ENCODE assay signal across 9 cellular contexts in the genomic region with DNA sequence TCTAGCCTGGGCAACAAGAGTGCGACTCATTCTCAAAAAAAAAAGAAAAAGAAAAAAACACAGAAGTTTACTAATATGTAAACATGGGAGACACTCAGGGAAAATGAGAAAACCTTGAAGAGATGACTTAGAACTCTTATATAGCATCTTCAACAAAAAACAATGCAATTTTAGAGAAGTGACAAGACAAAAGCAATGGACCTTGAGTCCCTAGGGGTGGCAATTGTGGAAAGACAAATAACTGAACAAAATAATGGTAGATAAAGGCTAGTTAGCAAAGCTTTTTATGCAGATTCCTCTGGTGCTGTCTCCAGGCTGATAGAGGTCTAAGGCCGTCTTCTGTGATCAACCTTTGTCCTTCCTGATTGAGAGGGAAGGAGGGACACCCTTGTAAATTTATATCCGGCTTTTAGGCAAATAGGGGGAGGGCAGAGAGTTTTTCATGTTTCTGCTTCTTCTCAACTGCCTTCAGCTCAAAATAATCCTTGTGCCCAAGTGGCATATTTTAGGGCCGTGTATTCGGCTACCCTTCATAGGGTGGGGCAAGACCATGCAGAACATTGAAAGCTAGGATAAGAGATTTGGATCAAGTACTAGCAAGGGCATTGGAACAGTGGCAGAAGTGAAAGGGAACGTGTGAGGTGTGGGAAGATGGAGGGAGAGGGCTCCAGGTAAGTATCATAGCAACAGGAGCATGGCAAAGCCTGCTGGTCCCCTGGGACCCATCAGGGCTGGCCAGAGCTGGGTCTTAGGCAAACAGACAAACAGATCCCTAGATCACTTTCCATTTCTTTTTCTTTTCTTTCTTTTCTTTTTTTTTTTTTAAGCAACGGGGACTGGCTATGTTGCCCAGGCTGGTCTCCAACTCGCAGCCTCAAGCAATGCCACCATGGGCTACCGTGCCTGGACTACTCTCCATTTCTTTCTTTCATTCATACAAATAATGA.
A peak's percentile ranks its signal among the peaks of the same experiment; 100 is the strongest.
DNase-seq lines count a peak whose midpoint lies in the region; ATAC-seq, FAIRE-seq and TF ChIP-seq lines count a peak whose summit lies in the region.
"Had no signal": no experiment of that assay in that cellular context is flagged by ENCODE, and none has a peak within 500 bp of the region (broad histone marks: within the 10 kb centered on the region; RNA-seq: fewer than 3 reads in every experiment).

No MANE protein-coding gene starts in this region.

- FAIRE-seq in A549 (lab: Jason Lieb, UNC): no peak

- H3K9me3 ChIP-seq in A549 (no peaks in the 10 kb centered on the region), IMR-90 (ENCODE audit: control insufficient read depth, insufficient read depth, low read length) (no peaks in the 10 kb centered on the region), mucosa of descending colon (no peaks in the 10 kb centered on the region)
- H3K9me3 ChIP-seq: prostate gland had no signal

- H4K20me1 ChIP-seq in IMR-90 (ENCODE audit: insufficient read depth, low read length): no peaks in the 10 kb centered on the region

- POLR2A ChIA-PET in A549 (lab: Yijun Ruan, JAX): no interaction called here
- POLR2A ChIA-PET in IMR-90 (lab: Charles Lee; ENCODE audit: unreplicated experiment): interaction anchor here (0.5 kb wide), 1 partner anchor 99 kb away, joined by 3 read pairs; no protein-coding TSS in a partner anchor

- TF ChIP-seq RAD21 in A549 (conservative IDR thresholded peaks at IDR 0.05 in 1 of 2, IDR thresholded peaks at IDR 0.05 in 1 of 2): no peak
- TF ChIP-seq RAD21 in IMR-90 (IDR thresholded peaks at IDR 0.05; ENCODE audit: low read length): no peak

- H4K91ac ChIP-seq in IMR-90 (ENCODE audit: insufficient read depth, low read depth, low read length): peak overlapping the region; percentile 75; the same call in 1 of the 2 replicates

- intact Hi-C loops in IMR-90 (cut with micrococcal nuclease): no loop called here
- intact Hi-C loops in mucosa of descending colon (cut with DNase I, micrococcal nuclease): loop anchor here in 1 of 2 donors (5.0 kb wide), 1 partner anchor 41 kb away; no protein-coding TSS in a partner anchor

- H2BK5ac ChIP-seq in IMR-90 (ENCODE audit: low read depth, low read length, poor library complexity, severe bottlenecking): peak overlapping the region; percentile 57

- peak overlapping the region; percentile 88 for H3K4ac ChIP-seq in IMR-90 (ENCODE audit: low read depth, low read length)

- H3K4me2 ChIP-seq in A549 (peak overlapping the region; percentile 85), IMR-90 (ENCODE audit: low read depth, low read length) (no peak overlapping the region)

- H3K36me3 ChIP-seq in IMR-90 (ENCODE audit: control insufficient read depth, insufficient read depth, low read length) (no peaks in the 10 kb centered on the region), mucosa of descending colon (ENCODE audit: low read depth) (no peaks in the 10 kb centered on the region)
- H3K36me3 ChIP-seq: prostate gland had no signal

- peak in 1 of 2 experiments; percentile 1; a peak in 2 of 6 replicates for ATAC-seq in A549
- no peak for ATAC-seq in IMR-90 (ENCODE audit: low read depth)
- peak; percentile 61 for ATAC-seq in mucosa of descending colon
- ATAC-seq in HG03196 (IDR thresholded peaks at IDR 0.05; ENCODE audit: unreplicated experiment): no peak
- no peak for ATAC-seq in GM21717 (IDR thresholded peaks at IDR 0.05; ENCODE audit: unreplicated experiment)
- ATAC-seq in GM18861 (IDR thresholded peaks at IDR 0.05; ENCODE audit: unreplicated experiment): no peak
- no peak for ATAC-seq in HG02884 (IDR thresholded peaks at IDR 0.05; ENCODE audit: unreplicated experiment)

- no TSS peak for BruUV-seq in IMR-90 (replicated peaks; lab: Mats Ljungman, UMichigan)

- no peak overlapping the region for H3K9ac ChIP-seq in IMR-90 (ENCODE audit: low read depth, low read length)

- peak overlapping the region; percentile 73; the same call in 1 of the 2 replicates for H2BK20ac ChIP-seq in IMR-90 (ENCODE audit: low read depth, low read length)

- no peaks in the 10 kb centered on the region for H3K27me3 ChIP-seq in IMR-90 (ENCODE audit: control insufficient read depth, insufficient read depth, low read length)

- no peak overlapping the region for H3K14ac ChIP-seq in IMR-90 (replicated peaks; ENCODE audit: low read depth, low read length)

- peak overlapping the region; percentile 22 for H4K5ac ChIP-seq in IMR-90 (ENCODE audit: low read depth, low read length)

- peaks cover 53% of the 10 kb centered on the region for H3K4me1 ChIP-seq in A549
- peaks cover 17% of the 10 kb centered on the region for H3K4me1 ChIP-seq in IMR-90 (ENCODE audit: control insufficient read depth, insufficient read depth, low read length)
- H3K4me1 ChIP-seq in mucosa of descending colon (ENCODE audit: low read depth): peaks cover 35% of the 10 kb centered on the region
- H3K4me1 ChIP-seq: prostate gland had no signal

- peak overlapping the region; percentile 42; the same call in 1 of the 2 replicates for H3K18ac ChIP-seq in IMR-90 (ENCODE audit: low read depth, low read length)

- WGBS in A549 (ENCODE audit: missing lambda C conversion rate): 74% methylated on average over 9 of the region's 9 CpGs
- WGBS in IMR-90 (ENCODE audit: extremely low coverage in 2 of 2, insufficient read length in 1 of 2), 2 experiments: 80% methylated on average over 1 of the region's 9 CpGs; no CpG with 5 or more reads in 1 of the 2 experiments

- DNase-seq in A549 (ENCODE audit: low read depth in 1 of 2, low spot score in 1 of 2) (peak in 1 of 2 experiments; percentile 29), IMR-90 (no peak), mucosa of descending colon (peak in 1 of 3 donors; percentile 45)

- no peak for TF ChIP-seq EP300 in A549 (IDR thresholded peaks at IDR 0.05)

- H2AK5ac ChIP-seq in IMR-90 (ENCODE audit: low read depth, low read length): peak overlapping the region; percentile 96

- H2AFZ ChIP-seq in IMR-90 (replicated peaks; ENCODE audit: low read length, poor library complexity): peak overlapping the region; percentile 89

- H3K56ac ChIP-seq in IMR-90 (ENCODE audit: extremely low read depth, insufficient read depth, low read length): no peak overlapping the region

- TF ChIP-seq CTCF in A549 (IDR thresholded peaks at IDR 0.05): no peak
- TF ChIP-seq CTCF in IMR-90 (conservative IDR thresholded peaks at IDR 0.05; ENCODE audit: low read depth, low read length): no peak
- no peak for TF ChIP-seq CTCF in VCaP (conservative IDR thresholded peaks at IDR 0.05)
- TF ChIP-seq CTCF in mucosa of descending colon (IDR thresholded peaks at IDR 0.05): no peak

- peak overlapping the region; percentile 63 for H2AK9ac ChIP-seq in IMR-90 (replicated peaks; ENCODE audit: low read depth, low read length, poor library complexity)

- CTCF ChIA-PET in A549 (lab: Yijun Ruan, JAX): interaction anchor here (0.6 to 7.5 kb wide), 45 partner anchors 8 to 348 kb away, joined by 3 to 95 read pairs (median 5); no protein-coding TSS in a partner anchor
- CTCF ChIA-PET in IMR-90 (lab: Yijun Ruan, JAX): interaction anchor here (0.6 kb wide), 2 partner anchors 108 to 234 kb away, joined by 3 to 4 read pairs; no protein-coding TSS in a partner anchor

- TF ChIP-seq POLR2A in A549 (IDR thresholded peaks at IDR 0.05; ENCODE audit: low read length) (no peak), IMR-90 (IDR thresholded peaks at IDR 0.05; ENCODE audit: low read depth, low read length) (no peak)

- no peak overlapping the region for H3K4me3 ChIP-seq in A549
- no peak overlapping the region for H3K4me3 ChIP-seq in IMR-90 (ENCODE audit: insufficient read depth, low read depth, low read length)
- no peak overlapping the region for H3K4me3 ChIP-seq in mucosa of descending colon

- peaks cover 20% of the 10 kb centered on the region for H3K9me1 ChIP-seq in IMR-90 (ENCODE audit: insufficient read depth, low read length)

- H4K8ac ChIP-seq in IMR-90 (ENCODE audit: low read depth in 2 of 2, low read length in 2 of 2): peak overlapping the region; percentile 24 to 56; a peak in 1 of 4 replicates

- H3K79me1 ChIP-seq in IMR-90 (ENCODE audit: low read depth in 1 of 2, low read length in 2 of 2): peaks cover 17 to 54% of the 10 kb centered on the region in 2 experiments

- in situ Hi-C loops in IMR-90 (cut with MboI; ENCODE audit: low sequenced_read_pairs): no loop called here

- H3K27ac ChIP-seq in A549 (peak overlapping the region; percentile 85 to 95), IMR-90 (ENCODE audit: insufficient read depth, low read length) (no peak overlapping the region), VCaP (peak overlapping the region; percentile 48; the same call in 1 of the 2 replicates)

- H2BK15ac ChIP-seq in IMR-90 (ENCODE audit: low read depth, low read length): peak overlapping the region; percentile 97

- dilution Hi-C loops in IMR-90 (cut with HindIII; ENCODE audit: low sequenced_read_pairs, unreplicated experiment): no loop called here

- H2BK120ac ChIP-seq in IMR-90 (ENCODE audit: low read depth, low read length): peak overlapping the region; percentile 85

- 0 out of 2 replicates have a peak overlapping the region, but pooled peaks have one; percentile 46 for H3K23ac ChIP-seq in IMR-90 (ENCODE audit: low read depth, low read length)

TF ChIP-seq in A549, 52 proteins besides CTCF, POLR2A, EP300 and RAD21 (continues in another document):
- TF ChIP-seq PHF8 (IDR thresholded peaks at IDR 0.05; ENCODE audit: borderline replicate concordance, low read depth) (no peak), CBX8 (IDR thresholded peaks at IDR 0.05) (no peak), CEBPB (IDR thresholded peaks at IDR 0.05) (no peak), SREBF2 (IDR thresholded peaks at IDR 0.05) (no peak), CHD4 (IDR thresholded peaks at IDR 0.05; ENCODE audit: borderline replicate concordance) (0 out of 2 replicates have a peak, but pooled peaks have one; percentile 2)

TF ChIP-seq in IMR-90, 13 proteins besides CTCF, POLR2A, EP300 and RAD21 (continues in another document):
- TF ChIP-seq RCOR1 (IDR thresholded peaks at IDR 0.05; ENCODE audit: insufficient replicate concordance, low read length) (no peak), CEBPB (IDR thresholded peaks at IDR 0.05; ENCODE audit: low read depth, low read length) (no peak), ELK1 (IDR thresholded peaks at IDR 0.05; ENCODE audit: borderline replicate concordance, low read depth, low read length) (no peak), SMC3 (IDR thresholded peaks at IDR 0.05; ENCODE audit: low read depth, low read length) (no peak), RFX5 (IDR thresholded peaks at IDR 0.05; ENCODE audit: low read depth, low read length) (no peak), MAFK (IDR thresholded peaks at IDR 0.05; ENCODE audit: low read depth, low read length) (no peak)
